ENCODE assay signal across 1 cellular context in genomic region chrX:2780472-2781225, GRCh38.
A peak's percentile ranks its signal among the peaks of the same experiment; 100 is the strongest.
TF ChIP-seq lines count a peak whose summit lies in the region.
"Not testable (repeated sequence)": the region's sequence is repeated elsewhere in the genome, so short reads cannot be mapped to it uniquely, and the experiment has no call there.

No MANE protein-coding gene starts in this region.

TF ChIP-seq in HepG2, 621 proteins besides CTCF, POLR2A, EP300 and RAD21 (continued from another document):
- TF ChIP-seq HNF1B (CRISPR knock-in tag; IDR thresholded peaks at IDR 0.05) (peak; percentile 89), SALL1 (CRISPR knock-in tag; IDR thresholded peaks at IDR 0.05) (peak; percentile 13; the same call in 1 of the 2 replicates), ARID3A (IDR thresholded peaks at IDR 0.05; ENCODE audit: low read depth, low read length) (peak; percentile 66; the same call in 1 of the 2 replicates), FOXA3 (CRISPR knock-in tag; IDR thresholded peaks at IDR 0.05) (peak; percentile 82), CREM (IDR thresholded peaks at IDR 0.05) (peak; percentile 32; the same call in 1 of the 2 replicates), PATZ1 (CRISPR knock-in tag; IDR thresholded peaks at IDR 0.05) (peak; percentile 75), FOXP4 (CRISPR knock-in tag; IDR thresholded peaks at IDR 0.05) (peak; percentile 50; the same call in 1 of the 2 replicates), SOX6 (CRISPR knock-in tag; IDR thresholded peaks at IDR 0.05) (peak; percentile 77), SOX5 (CRISPR knock-in tag; IDR thresholded peaks at IDR 0.05; ENCODE audit: borderline replicate concordance) (peak; percentile 71; the same call in 1 of the 2 replicates), ZNF281 (CRISPR knock-in tag; IDR thresholded peaks at IDR 0.05; ENCODE audit: borderline replicate concordance) (peak; percentile 22; the same call in 1 of the 2 replicates)
- TF ChIP-seq CREM (CRISPR knock-in tag; IDR thresholded peaks at IDR 0.05); SOX6 (IDR thresholded peaks at IDR 0.05): not testable (repeated sequence)
TF ChIP-seq in HepG2: peak in this region for 45; not testable (repeated sequence) for 576.
